In genomic region chr2:199663157-199663556, GRCh38 we compare ENCODE assay signal across 1 cellular context.
TF ChIP-seq lines count a peak whose summit lies in the region.

No MANE protein-coding gene starts in this region.

TF ChIP-seq in H1, 55 proteins besides CTCF, POLR2A, EP300 and RAD21 (continued from another document):
- no peak for TF ChIP-seq KDM4A (IDR thresholded peaks at IDR 0.05; ENCODE audit: low read depth, low read length, severe bottlenecking)
- peak; percentile 95 for TF ChIP-seq CEBPB (IDR thresholded peaks at IDR 0.05; ENCODE audit: low read depth, low read length)
- no peak for TF ChIP-seq RNF2 (IDR thresholded peaks at IDR 0.05; ENCODE audit: borderline replicate concordance, low read depth, low read length, missing control alignments, poor library complexity, severe bottlenecking)
- TF ChIP-seq RFX5 (IDR thresholded peaks at IDR 0.05; ENCODE audit: borderline replicate concordance, low read depth, low read length) = no peak
- TF ChIP-seq PHF8 (conservative IDR thresholded peaks at IDR 0.05; ENCODE audit: low read depth, low read length) = no peak
- no peak for TF ChIP-seq SUZ12 (IDR thresholded peaks at IDR 0.05; ENCODE audit: low read length)
- TF ChIP-seq SIRT6 (IDR thresholded peaks at IDR 0.05; ENCODE audit: low read length) = no peak
